In genomic region chr17:17018021-17018441, GRCh38 we compare ENCODE assay signal across 19 cellular contexts. TPM values are rescaled to one million over a fixed set of nuclear protein-coding genes. Genes with fewer than 3 reads are reported as not detected.
DNase-seq lines count a peak whose midpoint lies in the region; ATAC-seq, FAIRE-seq and TF ChIP-seq lines count a peak whose summit lies in the region.
"Had no signal": no experiment of that assay in that cellular context is flagged by ENCODE, and none has a peak within 500 bp of the region (broad histone marks: within the 10 kb centered on the region; RNA-seq: fewer than 3 reads in every experiment).

No MANE protein-coding gene starts in this region.

- no peak for FAIRE-seq in small intestine (lab: Jason Lieb, UNC)
- FAIRE-seq: astrocyte, GM18507 had no signal

- H3K79me1 ChIP-seq in neuronal stem cell (ENCODE audit: low read depth, low read length) = no peaks in the 10 kb centered on the region

- H2AK5ac ChIP-seq in neuronal stem cell (ENCODE audit: low read depth, low read length) = peak overlapping the region; percentile 94

- H3K4ac ChIP-seq in neuronal stem cell (ENCODE audit: low read length) = peak overlapping the region; percentile 78

- H3K4me3 Mint-ChIP-seq in central memory CD8-positive, alpha-beta T cell = no peak overlapping the region
- H3K4me3 Mint-ChIP-seq: activated CD4-positive, alpha-beta T cell treated with anti-CD3 and anti-CD28 coated beads for 36 hours; activated T-cell treated with anti-CD3 and anti-CD28 coated beads, Interleukin-2, amount 50 U/mL, for 24 hours had no signal

- H3K27ac ChIP-seq in BLaER1 (peak overlapping the region; percentile 72), DND-41 (ENCODE audit: low read length) (0 out of 2 replicates have a peak overlapping the region, but pooled peaks have one; percentile 12), neuronal stem cell (replicated peaks; ENCODE audit: low read length) (no peak overlapping the region), small intestine (ENCODE audit: low read depth in 1 of 2, low read length in 1 of 2) (no peak overlapping the region), uterus (no peak overlapping the region)
- H3K27ac ChIP-seq: dorsolateral prefrontal cortex, GM23248, KMS-11 had no signal

- H2BK15ac ChIP-seq in neuronal stem cell (ENCODE audit: low read length) = no peak overlapping the region

- no peaks in the 10 kb centered on the region for H3K36me3 Mint-ChIP-seq in central memory CD8-positive, alpha-beta T cell (ENCODE audit: insufficient read depth)

- no peaks in the 10 kb centered on the region for H3K9me3 ChIP-seq in BLaER1
- H3K9me3 ChIP-seq in DND-41 (ENCODE audit: insufficient read depth, low read length, severe bottlenecking) = no peaks in the 10 kb centered on the region
- H3K9me3 ChIP-seq in neuronal stem cell (replicated peaks in 1 of 2; ENCODE audit: control insufficient read depth in 2 of 2, insufficient read depth in 1 of 2, low read depth in 1 of 2, low read length in 2 of 2) = no peaks in the 10 kb centered on the region
- H3K9me3 ChIP-seq in small intestine (ENCODE audit: control insufficient read depth, low read depth) = no peaks in the 10 kb centered on the region
- H3K9me3 ChIP-seq in uterus = no peaks in the 10 kb centered on the region

- H3K4me1 Mint-ChIP-seq in central memory CD8-positive, alpha-beta T cell = peaks cover 40% of the 10 kb centered on the region

- H3K27ac Mint-ChIP-seq in central memory CD8-positive, alpha-beta T cell (ENCODE audit: low read depth) = peak overlapping the region; percentile 80
- H3K27ac Mint-ChIP-seq: activated CD4-positive, alpha-beta T cell treated with anti-CD3 and anti-CD28 coated beads for 36 hours; activated T-cell treated with anti-CD3 and anti-CD28 coated beads, Interleukin-2, amount 50 U/mL, for 24 hours had no signal

- TF ChIP-seq POLR2A in uterus (IDR thresholded peaks at IDR 0.05) = no peak

- peak; percentile 72 for ATAC-seq in DND-41 (ENCODE audit: insufficient read depth, low read depth)
- ATAC-seq in central memory CD8-positive, alpha-beta T cell (replicated peaks; ENCODE audit: extremely low read depth, poor library complexity, severe bottlenecking) = no peak
- ATAC-seq: activated CD4-positive, alpha-beta T cell treated with anti-CD3 and anti-CD28 coated beads for 36 hours; Panc1 had no signal

- H3K36me3 ChIP-seq in BLaER1 (no peaks in the 10 kb centered on the region), DND-41 (ENCODE audit: insufficient read depth, low read length) (no peaks in the 10 kb centered on the region), neuronal stem cell (replicated peaks in 1 of 2; ENCODE audit: control insufficient read depth in 2 of 2, insufficient read depth in 2 of 2, low read length in 2 of 2) (no peaks in the 10 kb centered on the region), small intestine (ENCODE audit: control insufficient read depth in 2 of 2, insufficient read depth in 2 of 2, low read length in 2 of 2) (no peaks in the 10 kb centered on the region), uterus (no peaks in the 10 kb centered on the region)

- H3K4me2 ChIP-seq in BLaER1 = peak overlapping the region; percentile 85
- H3K4me2 ChIP-seq in DND-41 (ENCODE audit: insufficient read depth, low read length) = no peak overlapping the region
- no peak overlapping the region for H3K4me2 ChIP-seq in neuronal stem cell (ENCODE audit: insufficient read depth, low read length, poor library complexity, severe bottlenecking)
- H3K4me2 ChIP-seq: KMS-11 had no signal

- no peaks in the 10 kb centered on the region for H3K79me2 ChIP-seq in DND-41 (ENCODE audit: insufficient read depth, low read length)

- no peaks in the 10 kb centered on the region for H3K27me3 Mint-ChIP-seq in central memory CD8-positive, alpha-beta T cell
- H3K27me3 Mint-ChIP-seq: activated CD4-positive, alpha-beta T cell treated with anti-CD3 and anti-CD28 coated beads for 36 hours; activated T-cell treated with anti-CD3 and anti-CD28 coated beads, Interleukin-2, amount 50 U/mL, for 24 hours had no signal

- no peak overlapping the region for H4K8ac ChIP-seq in neuronal stem cell (ENCODE audit: low read depth, low read length)

- peak; percentile 45 for DNase-seq in DND-41
- no peak for DNase-seq in central memory CD8-positive, alpha-beta T cell (ENCODE audit: low spot score in 2 of 2)
- no peak for DNase-seq in neuronal stem cell (ENCODE audit: low spot score)
- no peak for DNase-seq in effector CD4-positive, alpha-beta T cell
- no peak for DNase-seq in NCI-H128 (lab: John Stamatoyannopoulos, UW; ENCODE audit: unreplicated experiment)
- no peak for DNase-seq in small intestine
- no peak for DNase-seq in uterus
- DNase-seq: activated CD4-positive, alpha-beta T cell treated with anti-CD3 and anti-CD28 coated beads for 36 hours; activated T-cell treated with anti-CD3 and anti-CD28 coated beads, Interleukin-2, amount 50 U/mL, for 24 hours; COR-L47; GM23248; SW 1271 had no signal

- H3K23ac ChIP-seq in neuronal stem cell (ENCODE audit: low read depth, low read length, poor library complexity) = no peak overlapping the region

- H3K4me3 ChIP-seq in BLaER1 (no peak overlapping the region), DND-41 (ENCODE audit: low read depth in 1 of 2, low read length in 2 of 2) (no peak overlapping the region), neuronal stem cell (ENCODE audit: low read length in 2 of 2) (no peak overlapping the region), small intestine (ENCODE audit: low read depth in 1 of 2, low read length in 2 of 2) (no peak overlapping the region), uterus (no peak overlapping the region)
- H3K4me3 ChIP-seq: dorsolateral prefrontal cortex, GM23248 had no signal

- H2AFZ ChIP-seq in DND-41 (ENCODE audit: low read depth, low read length) (peak overlapping the region; percentile 19; the same call in 1 of the 2 replicates), neuronal stem cell (ENCODE audit: low read length) (no peak overlapping the region)
- H2AFZ ChIP-seq: GM23248 had no signal

- no CpG with 5 or more reads among the region's 11 CpGs for WGBS in neuronal stem cell (ENCODE audit: extremely low coverage in 2 of 2, insufficient read length in 2 of 2, insufficient replicate concordance in 1 of 2), 2 donors
- 75 to 88% (median 83%) methylated on average over 11 of the region's 11 CpGs for WGBS in small intestine, 3 donors

- intact Hi-C loops in uterus (cut with DNase I; ENCODE audit: low total_unique reads) = no loop called here

- H3K9me3 Mint-ChIP-seq in central memory CD8-positive, alpha-beta T cell = no peaks in the 10 kb centered on the region
- H3K9me3 Mint-ChIP-seq: activated T-cell treated with anti-CD3 and anti-CD28 coated beads, Interleukin-2, amount 50 U/mL, for 24 hours had no signal

- H3K14ac ChIP-seq in neuronal stem cell (ENCODE audit: low read length) = peak overlapping the region; percentile 64

- no peak overlapping the region for H2BK12ac ChIP-seq in neuronal stem cell (ENCODE audit: low read length)

- no peak overlapping the region for H4K91ac ChIP-seq in neuronal stem cell (ENCODE audit: low read depth, low read length, poor library complexity)

- H2BK120ac ChIP-seq in neuronal stem cell (ENCODE audit: low read depth, low read length) = no peak overlapping the region

- H4K20me1 ChIP-seq in BLaER1 = no peaks in the 10 kb centered on the region
- H4K20me1 ChIP-seq in DND-41 (ENCODE audit: insufficient read depth, low read length) = no peaks in the 10 kb centered on the region

- peak overlapping the region; percentile 77 for H3K18ac ChIP-seq in neuronal stem cell (ENCODE audit: low read length)

- H3K4me1 ChIP-seq in BLaER1 = peaks cover 65% of the 10 kb centered on the region
- peaks cover 23% of the 10 kb centered on the region for H3K4me1 ChIP-seq in DND-41 (ENCODE audit: insufficient read depth, low read length)
- peaks cover 11 to 19% of the 10 kb centered on the region in 2 donors for H3K4me1 ChIP-seq in neuronal stem cell (ENCODE audit: control insufficient read depth in 2 of 2, insufficient read depth in 1 of 2, low read depth in 1 of 2, low read length in 2 of 2)
- H3K4me1 ChIP-seq in small intestine (ENCODE audit: control insufficient read depth in 2 of 2, insufficient read depth in 1 of 2, low read depth in 1 of 2, low read length in 1 of 2) = peaks cover 5 to 7% of the 10 kb centered on the region in 2 donors
- H3K4me1 ChIP-seq in uterus = no peaks in the 10 kb centered on the region

- H3K9ac ChIP-seq in BLaER1 (peak overlapping the region; percentile 48; the same call in 1 of the 2 replicates), DND-41 (ENCODE audit: low read depth, low read length) (no peak overlapping the region), neuronal stem cell (ENCODE audit: low read depth, low read length, poor library complexity) (peak overlapping the region; percentile 3)
- H3K9ac ChIP-seq: GM23248, KMS-11 had no signal

- H2BK5ac ChIP-seq in neuronal stem cell (ENCODE audit: low read length) = no peak overlapping the region

- no peak for TF ChIP-seq CTCF in DND-41 (IDR thresholded peaks at IDR 0.05; ENCODE audit: borderline replicate concordance, extremely low read depth, low read length, poor library complexity, severe bottlenecking)
- TF ChIP-seq CTCF in uterus (IDR thresholded peaks at IDR 0.05) = no peak

- no peaks in the 10 kb centered on the region for H3K27me3 ChIP-seq in BLaER1
- no peaks in the 10 kb centered on the region for H3K27me3 ChIP-seq in DND-41 (ENCODE audit: insufficient read depth, low read length, poor library complexity)
- H3K27me3 ChIP-seq in neuronal stem cell (ENCODE audit: control insufficient read depth in 3 of 3, insufficient read depth in 3 of 3, low read depth in 1 of 3, low read length in 3 of 3) = peaks cover 0 to 7% (median 0%) of the 10 kb centered on the region in 3 experiments
- H3K27me3 ChIP-seq in small intestine (ENCODE audit: control insufficient read depth in 2 of 2, insufficient read depth in 2 of 2, low read length in 2 of 2) = no peaks in the 10 kb centered on the region
- H3K27me3 ChIP-seq in uterus = no peaks in the 10 kb centered on the region
- H3K27me3 ChIP-seq: dorsolateral prefrontal cortex had no signal

RNA-seq across cellular contexts. Expression of gene MPRIP, which starts 24.2 kb away (rescaled TPM):
- 67.7 TPM for polyA plus RNA-seq in neuronal stem cell (2013, experiment 1 of 2)
- 72.4 TPM for polyA plus RNA-seq in neuronal stem cell (2013, experiment 2 of 2)
- 100 to 1,000 TPM in 2 of 3 donors, 10 to 100 TPM in 1; 98.9 to 233 (median 219) TPM for polyA plus RNA-seq in small intestine
- 100 to 1,000 TPM in 2 of 4 donors, 10 to 100 TPM in 2; 61.5 to 407 (median 103) TPM for total RNA-seq in uterus

RNA-seq across cellular contexts. Expression of gene TNFRSF13B, which starts 46.1 kb away (rescaled TPM):
- polyA plus RNA-seq in neuronal stem cell (2013, experiment 1 of 2) = not detected
- polyA plus RNA-seq in neuronal stem cell (2013, experiment 2 of 2) = not detected
- 1 to 10 TPM in 2 of 3 donors, not detected in 1; 2.0 to 3.0 TPM for polyA plus RNA-seq in small intestine
- total RNA-seq in uterus = not detected
- total RNA-seq: activated CD4-positive, alpha-beta T cell treated with anti-CD3 and anti-CD28 coated beads for 36 hours; astrocyte; GM23248; lung microvascular endothelial cell had no signal
- polyA plus RNA-seq: GM23248 had no signal

Comparison
In these comparisons a context has a peak if more than half of its experiments do, and no peak if none do; other contexts are left out.
1. H3K27ac ChIP-seq: peak in BLaER1 (single experiment) and DND-41 (single experiment); none in neuronal stem cell (single experiment), small intestine (0 of 2) and uterus (0 of 2).